Comparison of ENCODE assay signal across 30 cellular contexts in genomic region chr1:3403011-3403345, GRCh38. TPM values are rescaled to one million over a fixed set of nuclear protein-coding genes. Genes with fewer than 3 reads are reported as not detected.
"Had no signal": no experiment of that assay in that cellular context is flagged by ENCODE, and none has a peak within 500 bp of the region (broad histone marks: within the 10 kb centered on the region; RNA-seq: fewer than 3 reads in every experiment).

No MANE protein-coding gene starts in this region.

- H3K4me3 ChIP-seq: cardiac muscle cell, colonic mucosa, dorsolateral prefrontal cortex, gastroesophageal sphincter, hepatocyte, left ventricle myocardium inferior, lung, mucosa of descending colon, spleen, upper lobe of left lung, vagina had no signal

- H3K4me1 ChIP-seq: colonic mucosa had no signal

- H3K27ac ChIP-seq: cardiac muscle cell, colonic mucosa, dorsolateral prefrontal cortex, gastroesophageal sphincter, hepatocyte, upper lobe of left lung, vagina had no signal

- H3K27me3 ChIP-seq: cardiac muscle cell, colonic mucosa, hepatocyte, upper lobe of left lung, vagina had no signal

- ATAC-seq: activated naive CD4-positive, alpha-beta T cell treated with anti-CD3 and anti-CD28 coated beads, Interleukin-2, amount 50 U/mL, for 72 hours; activated T-helper 17 cell treated with anti-CD3 and anti-CD28 coated beads, Interleukin-2, amount 50 U/mL, for 72 hours; gastroesophageal sphincter; mucosa of descending colon; natural killer cell treated with Interleukin-12 subunit alpha and Interleukin-12 subunit beta and Interleukin-15 and Interleukin-18, amount 100 ng/mL, for 72 hours; stimulated activated naive CD8-positive, alpha-beta T cell treated with anti-CD3 and anti-CD28 coated beads, Interleukin-15, Interleukin-2, amounts not matched to agents 100 U/mL and 50 U/mL, for 24 hours; T-helper 17 cell had no signal

- DNase-seq: activated CD4-positive, alpha-beta memory T cell treated with anti-CD3 and anti-CD28 coated beads, Interleukin-2, amount 10 ng/mL, durations not matched to agents 7 days and 5 days; activated CD4-positive, alpha-beta T cell treated with anti-CD3 and anti-CD28 coated beads for 1 hour; activated CD4-positive, alpha-beta T cell treated with anti-CD3 and anti-CD28 coated beads, Interleukin-2, amount 10 ng/mL, durations not matched to agents 7 days and 5 days; activated CD8-positive, alpha-beta memory T cell treated with anti-CD3 and anti-CD28 coated beads, Interleukin-2, amount 50 U/mL, for 48 hours; activated gamma-delta T cell treated with Interleukin-2 at 50 U/mL for 16 hours; activated T-cell treated with anti-CD3 and anti-CD28 coated beads, Interleukin-2, amount 50 U/mL, for 24 hours; anterior cingulate cortex; cerebellar nuclear complex; colonic mucosa; dorsolateral prefrontal cortex; effector memory CD4-positive, alpha-beta T cell; left ventricle myocardium inferior; mucosa of descending colon; posterior cingulate gyrus; spleen; stimulated activated CD4-positive, alpha-beta T cell treated with anti-CD3 and anti-CD28 coated beads, Interleukin-4, amount 100 ng/mL, for 1 hour; stimulated activated naive CD8-positive, alpha-beta T cell treated with anti-CD3 and anti-CD28 coated beads, Interleukin-15, Interleukin-2, amounts not matched to agents 100 U/mL and 50 U/mL, for 24 hours; T-helper 17 cell; T1000 had no signal

- H3K9me3 ChIP-seq: colonic mucosa, gastroesophageal sphincter, left ventricle myocardium inferior, mucosa of descending colon, spleen, upper lobe of left lung, vagina had no signal

RNA-seq across cellular contexts. Expression of gene ARHGEF16, which starts 51.5 kb away (rescaled TPM):
- total RNA-seq: activated CD4-positive, alpha-beta memory T cell treated with anti-CD3 and anti-CD28 coated beads, Interleukin-2, amount 10 ng/mL, durations not matched to agents 7 days and 5 days; activated CD4-positive, alpha-beta T cell treated with anti-CD3 and anti-CD28 coated beads, Interleukin-2, amount 10 ng/mL, durations not matched to agents 7 days and 5 days; myocyte; natural killer cell treated with Interleukin-12 subunit alpha and Interleukin-12 subunit beta and Interleukin-15 and Interleukin-18, amount 100 ng/mL, for 72 hours; osteoblast had no signal
